Comparison of ENCODE assay signal across 17 cellular contexts in the genomic region with DNA sequence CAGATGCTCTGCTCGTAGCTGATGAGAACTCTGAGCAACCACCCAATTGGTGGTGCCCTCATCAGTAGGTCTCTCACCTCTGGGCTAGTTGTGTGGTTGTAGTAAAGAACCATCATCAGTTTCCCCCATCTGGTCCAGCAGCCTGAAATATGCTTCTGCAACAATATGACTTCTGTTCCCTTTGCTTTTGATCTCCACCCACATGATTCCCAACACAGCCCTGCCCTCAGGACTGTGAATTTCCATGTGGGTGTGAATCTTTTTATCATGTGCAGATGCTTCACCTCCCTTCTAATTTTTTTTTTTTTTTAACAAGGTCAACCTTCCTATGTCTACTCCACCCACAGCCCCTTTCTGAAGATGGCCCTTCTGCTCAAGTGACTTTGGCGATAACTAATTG.
A peak's percentile ranks its signal among the peaks of the same experiment; 100 is the strongest.
DNase-seq lines count a peak whose midpoint lies in the region; ATAC-seq and TF ChIP-seq lines count a peak whose summit lies in the region.
"Had no signal": no experiment of that assay in that cellular context is flagged by ENCODE, and none has a peak within 500 bp of the region (broad histone marks: within the 10 kb centered on the region; RNA-seq: fewer than 3 reads in every experiment).

No MANE protein-coding gene starts in this region.

- no peaks in the 10 kb centered on the region for H4K20me1 ChIP-seq in mammary epithelial cell (ENCODE audit: insufficient read depth, low read length)
- H4K20me1 ChIP-seq: BLaER1 had no signal

- CTCF ChIA-PET in activated CD8-positive, alpha-beta T cell treated with anti-CD3 and anti-CD28 coated beads for 36 hours (lab: Charles Lee) = interaction anchor here (1.0 kb wide), 1 partner anchor 99 kb away, joined by 3 read pairs; no protein-coding TSS in a partner anchor
- CTCF ChIA-PET in activated CD8-positive, alpha-beta T cell treated with anti-CD3 and anti-CD28 coated beads, Interleukin-2, amount 10 ng/mL, durations not matched to agents 7 days and 5 days (lab: Charles Lee) = no interaction called here
- CTCF ChIA-PET in mammary epithelial cell (lab: Charles Lee; ENCODE audit: low non-redundant PET) = no interaction called here

- no peak for ATAC-seq in activated CD8-positive, alpha-beta T cell treated with anti-CD3 and anti-CD28 coated beads for 36 hours
- no peak for ATAC-seq in activated CD8-positive, alpha-beta T cell treated with anti-CD3 and anti-CD28 coated beads, Interleukin-2, amount 10 ng/mL, durations not matched to agents 7 days and 5 days
- ATAC-seq in activated T-helper 17 cell treated with anti-CD3 and anti-CD28 coated beads, Interleukin-2, amount 50 U/mL, for 72 hours (replicated peaks) = no peak
- no peak for ATAC-seq in GM19463 (IDR thresholded peaks at IDR 0.05; ENCODE audit: unreplicated experiment)
- ATAC-seq: HCT116 had no signal

- peak overlapping the region; percentile 63 for H3K27ac Mint-ChIP-seq in activated CD8-positive, alpha-beta T cell treated with anti-CD3 and anti-CD28 coated beads for 36 hours
- no peak overlapping the region for H3K27ac Mint-ChIP-seq in activated CD8-positive, alpha-beta T cell treated with anti-CD3 and anti-CD28 coated beads, Interleukin-2, amount 10 ng/mL, durations not matched to agents 7 days and 5 days
- peak overlapping the region; percentile 68 for H3K27ac Mint-ChIP-seq in activated T-helper 17 cell treated with anti-CD3 and anti-CD28 coated beads, Interleukin-2, amount 50 U/mL, for 72 hours
- H3K27ac Mint-ChIP-seq: CD14-positive monocyte had no signal

- H3K4me1 ChIP-seq in mammary epithelial cell (ENCODE audit: insufficient read depth, low read length) (peaks cover 1% of the 10 kb centered on the region), breast epithelium (no peaks in the 10 kb centered on the region)

- peaks cover 29% of the 10 kb centered on the region for H3K4me1 Mint-ChIP-seq in activated CD8-positive, alpha-beta T cell treated with anti-CD3 and anti-CD28 coated beads for 36 hours (ENCODE audit: low read depth)
- peaks cover 23% of the 10 kb centered on the region for H3K4me1 Mint-ChIP-seq in activated CD8-positive, alpha-beta T cell treated with anti-CD3 and anti-CD28 coated beads, Interleukin-2, amount 10 ng/mL, durations not matched to agents 7 days and 5 days (ENCODE audit: low read depth)
- H3K4me1 Mint-ChIP-seq in activated T-helper 17 cell treated with anti-CD3 and anti-CD28 coated beads, Interleukin-2, amount 50 U/mL, for 72 hours = peaks cover 5% of the 10 kb centered on the region

- dilution Hi-C loops in mammary epithelial cell (cut with HindIII; ENCODE audit: low sequenced_read_pairs) = no loop called here

- no peak for TF ChIP-seq CTCF in activated CD8-positive, alpha-beta T cell treated with anti-CD3 and anti-CD28 coated beads for 36 hours (IDR thresholded peaks at IDR 0.05)
- TF ChIP-seq CTCF in mammary epithelial cell (conservative IDR thresholded peaks at IDR 0.05 in 1 of 2, IDR thresholded peaks at IDR 0.05 in 1 of 2; ENCODE audit: extremely low read depth in 1 of 2, insufficient read depth in 1 of 2, low read depth in 1 of 2, low read length in 2 of 2) (no peak), breast epithelium (IDR thresholded peaks at IDR 0.05) (no peak)

- H3K9me3 Mint-ChIP-seq in activated CD8-positive, alpha-beta T cell treated with anti-CD3 and anti-CD28 coated beads for 36 hours = no peaks in the 10 kb centered on the region
- no peaks in the 10 kb centered on the region for H3K9me3 Mint-ChIP-seq in activated CD8-positive, alpha-beta T cell treated with anti-CD3 and anti-CD28 coated beads, Interleukin-2, amount 10 ng/mL, durations not matched to agents 7 days and 5 days (ENCODE audit: insufficient read depth)
- H3K9me3 Mint-ChIP-seq in activated T-helper 17 cell treated with anti-CD3 and anti-CD28 coated beads, Interleukin-2, amount 50 U/mL, for 72 hours = no peaks in the 10 kb centered on the region
- H3K9me3 Mint-ChIP-seq: CD4-positive, alpha-beta memory T cell had no signal

- H3K4me3 ChIP-seq in mammary epithelial cell (replicated peaks in 1 of 3; ENCODE audit: insufficient read depth in 1 of 3, low read depth in 2 of 3, low read length in 3 of 3) = no peak overlapping the region
- no peak overlapping the region for H3K4me3 ChIP-seq in breast epithelium
- H3K4me3 ChIP-seq: BLaER1 had no signal

- no peak for DNase-seq in activated CD8-positive, alpha-beta T cell treated with anti-CD3 and anti-CD28 coated beads for 36 hours
- DNase-seq in activated CD8-positive, alpha-beta T cell treated with anti-CD3 and anti-CD28 coated beads, Interleukin-2, amount 10 ng/mL, durations not matched to agents 7 days and 5 days = no peak
- peak; percentile 23 for DNase-seq in mammary epithelial cell
- DNase-seq in breast epithelium (ENCODE audit: low spot score in 2 of 2) = no peak
- no peak for DNase-seq in activated naive CD4-positive, alpha-beta T cell (lab: John Stamatoyannopoulos, UW)
- DNase-seq: 8988T; Calu3; CD4-positive, alpha-beta memory T cell; DMS79 treated with DMSO at 0.1 percent for 48 hours; GF-D8; GOT3; H7 had no signal

- no peak overlapping the region for H3K4me3 Mint-ChIP-seq in activated CD8-positive, alpha-beta T cell treated with anti-CD3 and anti-CD28 coated beads for 36 hours
- H3K4me3 Mint-ChIP-seq in activated CD8-positive, alpha-beta T cell treated with anti-CD3 and anti-CD28 coated beads, Interleukin-2, amount 10 ng/mL, durations not matched to agents 7 days and 5 days = no peak overlapping the region
- H3K4me3 Mint-ChIP-seq in activated T-helper 17 cell treated with anti-CD3 and anti-CD28 coated beads, Interleukin-2, amount 50 U/mL, for 72 hours = peak overlapping the region; percentile 19
- H3K4me3 Mint-ChIP-seq: CD14-positive monocyte; CD4-positive, alpha-beta memory T cell had no signal

- H3K36me3 ChIP-seq in mammary epithelial cell (ENCODE audit: insufficient read depth, low read length) = no peaks in the 10 kb centered on the region
- H3K36me3 ChIP-seq in breast epithelium = no peaks in the 10 kb centered on the region
- H3K36me3 ChIP-seq: BLaER1 had no signal

- intact Hi-C loops in activated CD8-positive, alpha-beta T cell treated with anti-CD3 and anti-CD28 coated beads for 36 hours (cut with micrococcal nuclease) = no loop called here
- intact Hi-C loops in mammary epithelial cell (cut with micrococcal nuclease) (loop anchor here (10.0 kb wide), 1 partner anchor 366 kb away; no protein-coding TSS in a partner anchor), breast epithelium (cut with DNase I; ENCODE audit: low total_unique reads) (no loop called here)

- 49% methylated on average over 2 of the region's 2 CpGs for WGBS in mammary epithelial cell (ENCODE audit: low coverage, missing lambda C conversion rate)

- no peaks in the 10 kb centered on the region for H3K27me3 Mint-ChIP-seq in activated CD8-positive, alpha-beta T cell treated with anti-CD3 and anti-CD28 coated beads for 36 hours
- H3K27me3 Mint-ChIP-seq in activated CD8-positive, alpha-beta T cell treated with anti-CD3 and anti-CD28 coated beads, Interleukin-2, amount 10 ng/mL, durations not matched to agents 7 days and 5 days (ENCODE audit: low read depth) = no peaks in the 10 kb centered on the region
- H3K27me3 Mint-ChIP-seq in activated T-helper 17 cell treated with anti-CD3 and anti-CD28 coated beads, Interleukin-2, amount 50 U/mL, for 72 hours = no peaks in the 10 kb centered on the region
- H3K27me3 Mint-ChIP-seq: CD4-positive, alpha-beta memory T cell had no signal

- H3K79me2 ChIP-seq in mammary epithelial cell (ENCODE audit: insufficient read depth, low read length) = no peaks in the 10 kb centered on the region

- H3K4me2 ChIP-seq in mammary epithelial cell (ENCODE audit: insufficient read depth, low read depth, low read length) = no peak overlapping the region
- H3K4me2 ChIP-seq: BLaER1 had no signal

- in situ Hi-C loops in mammary epithelial cell (cut with MboI; ENCODE audit: low sequenced_read_pairs in 2 of 2) = no loop called here

- no peaks in the 10 kb centered on the region for H3K27me3 ChIP-seq in mammary epithelial cell (ENCODE audit: insufficient read depth, low read length)
- H3K27me3 ChIP-seq in breast epithelium = peaks cover 0 to 49% of the 10 kb centered on the region in 2 donors
- H3K27me3 ChIP-seq: BLaER1 had no signal

- H3K36me3 Mint-ChIP-seq in activated CD8-positive, alpha-beta T cell treated with anti-CD3 and anti-CD28 coated beads for 36 hours (ENCODE audit: low read depth) = no peaks in the 10 kb centered on the region
- H3K36me3 Mint-ChIP-seq in activated CD8-positive, alpha-beta T cell treated with anti-CD3 and anti-CD28 coated beads, Interleukin-2, amount 10 ng/mL, durations not matched to agents 7 days and 5 days (ENCODE audit: low read depth) = no peaks in the 10 kb centered on the region
- H3K36me3 Mint-ChIP-seq in activated T-helper 17 cell treated with anti-CD3 and anti-CD28 coated beads, Interleukin-2, amount 50 U/mL, for 72 hours (ENCODE audit: low read depth) = no peaks in the 10 kb centered on the region
- H3K36me3 Mint-ChIP-seq: CD14-positive monocyte; CD4-positive, alpha-beta memory T cell had no signal

- no TSS peak for BruUV-seq in mammary epithelial cell (replicated peaks; lab: Mats Ljungman, UMichigan)

- H3K9ac ChIP-seq in mammary epithelial cell (ENCODE audit: insufficient read depth, low read length) = no peak overlapping the region
- H3K9ac ChIP-seq: BLaER1 had no signal

- POLR2A ChIA-PET in activated CD8-positive, alpha-beta T cell treated with anti-CD3 and anti-CD28 coated beads for 36 hours (lab: Charles Lee) = no interaction called here
- POLR2A ChIA-PET in activated CD8-positive, alpha-beta T cell treated with anti-CD3 and anti-CD28 coated beads, Interleukin-2, amount 10 ng/mL, durations not matched to agents 7 days and 5 days (lab: Charles Lee) = no interaction called here

- no peak overlapping the region for H3K27ac ChIP-seq in mammary epithelial cell (ENCODE audit: insufficient read depth, low read depth, low read length)
- H3K27ac ChIP-seq in breast epithelium = no peak overlapping the region
- H3K27ac ChIP-seq: BLaER1 had no signal

- H3K9me3 ChIP-seq in mammary epithelial cell (replicated peaks; ENCODE audit: insufficient read depth, low read length) (no peaks in the 10 kb centered on the region), breast epithelium (no peaks in the 10 kb centered on the region)
- H3K9me3 ChIP-seq: BLaER1 had no signal

- no peak for TF ChIP-seq POLR2A in breast epithelium (IDR thresholded peaks at IDR 0.05)

- no peak overlapping the region for H2AFZ ChIP-seq in mammary epithelial cell (ENCODE audit: low read depth, low read length)
